26 cellular contexts compared by ENCODE assay signal in genomic region chr15:101171954-101172353, GRCh38.
DNase-seq lines count a peak whose midpoint lies in the region; ATAC-seq, FAIRE-seq and TF ChIP-seq lines count a peak whose summit lies in the region.
"Had no signal": no experiment of that assay in that cellular context is flagged by ENCODE, and none has a peak within 500 bp of the region (broad histone marks: within the 10 kb centered on the region; RNA-seq: fewer than 3 reads in every experiment).

No MANE protein-coding gene starts in this region.

- H3K9me1 ChIP-seq in keratinocyte (ENCODE audit: control insufficient read depth, extremely low read depth, insufficient read depth, low read length) = peaks cover 2% of the 10 kb centered on the region

- H2AFZ ChIP-seq in HCT116 (ENCODE audit: low read depth, low read length, poor library complexity, severe bottlenecking) = no peak overlapping the region
- no peak overlapping the region for H2AFZ ChIP-seq in SK-N-SH (ENCODE audit: low read depth)
- peak overlapping the region; percentile 25 for H2AFZ ChIP-seq in keratinocyte (ENCODE audit: control insufficient read depth, low read length)

- WGBS in SK-N-SH (ENCODE audit: low lambda C conversion rate) = 73% methylated on average over 12 of the region's 12 CpGs

- H3K4me1 ChIP-seq in A673 (ENCODE audit: insufficient read depth, low read length, poor library complexity, severe bottlenecking) = peaks cover 33% of the 10 kb centered on the region
- peaks cover 6 to 14% of the 10 kb centered on the region in 2 experiments; a peak in 3 of 4 replicates for H3K4me1 ChIP-seq in HCT116 (ENCODE audit: control insufficient read depth in 1 of 2, insufficient read depth in 2 of 2, low read length in 2 of 2)
- H3K4me1 ChIP-seq in SK-N-SH (ENCODE audit: control insufficient read depth in 1 of 2, insufficient read depth in 2 of 2, low read depth in 1 of 2, low read length in 1 of 2) = peaks cover 26 to 61% of the 10 kb centered on the region in 2 experiments; a peak in 3 of 4 replicates
- H3K4me1 ChIP-seq in keratinocyte (ENCODE audit: control insufficient read depth, extremely low read depth, insufficient read depth, low read length) = peaks cover 86% of the 10 kb centered on the region

- DNase-seq in A673 (ENCODE audit: low spot score) = peak; percentile 53
- no peak for DNase-seq in HCT116 (ENCODE audit: low read depth, low spot score)
- DNase-seq in SK-N-SH = peak; percentile 73
- DNase-seq in keratinocyte (ENCODE audit: low read depth, low spot score) = no peak
- DNase-seq in activated T-cell treated with anti-CD3 and anti-CD28 coated beads, Interleukin-2, amount 50 U/mL, for 48 hours = no peak
- DNase-seq: ACHN; activated CD4-positive, alpha-beta T cell treated with anti-CD3 and anti-CD28 coated beads for 1 hour; activated CD8-positive, alpha-beta T cell treated with anti-CD3 and anti-CD28 coated beads for 36 hours; C1 segment of cervical spinal cord; central memory CD4-positive, alpha-beta T cell; COR-L47; dermis blood vessel endothelial cell; left ventricle myocardium inferior; mesendoderm; naive thymus-derived CD4-positive, alpha-beta T cell; nucleus accumbens; T-helper 17 cell; trophoblast cell had no signal

- BruUV-seq in A673 (replicated peaks; lab: Mats Ljungman, UMichigan) = no TSS peak
- BruUV-seq in HCT116 (replicated peaks; lab: Mats Ljungman, UMichigan) = TSS peak; percentile 27

- H3F3A ChIP-seq in SK-N-SH (replicated peaks; ENCODE audit: insufficient read depth) = no peaks in the 10 kb centered on the region

- H3K4me3 ChIP-seq in A673 (ENCODE audit: low read depth, low read length, poor library complexity, severe bottlenecking) = no peak overlapping the region
- H3K4me3 ChIP-seq in HCT116 (replicated peaks in 1 of 2; ENCODE audit: low read depth in 1 of 2, low read length in 2 of 2) = no peak overlapping the region
- no peak overlapping the region for H3K4me3 ChIP-seq in SK-N-SH (ENCODE audit: low read depth in 2 of 2, low read length in 1 of 2)
- no peak overlapping the region for H3K4me3 ChIP-seq in keratinocyte (ENCODE audit: control insufficient read depth in 2 of 3, extremely low read depth in 1 of 3, insufficient read depth in 2 of 3, low read depth in 1 of 3, low read length in 3 of 3)
- H3K4me3 ChIP-seq: left ventricle myocardium inferior, SJSA1 had no signal

- H3K9ac ChIP-seq in HCT116 (ENCODE audit: low read length) (no peak overlapping the region), SK-N-SH (no peak overlapping the region), keratinocyte (ENCODE audit: control insufficient read depth, extremely low read depth, insufficient read depth, low read length) (no peak overlapping the region)
- H3K9ac ChIP-seq: KMS-11 had no signal

- H3K9me3 ChIP-seq in A673 (ENCODE audit: low read depth, low read length, poor library complexity, severe bottlenecking) = no peaks in the 10 kb centered on the region
- H3K9me3 ChIP-seq in HCT116 (ENCODE audit: control insufficient read depth in 1 of 2, insufficient read depth in 1 of 2, low read depth in 1 of 2, low read length in 2 of 2) = peaks cover 0 to 4% of the 10 kb centered on the region in 2 experiments; a peak in 1 of 4 replicates
- H3K9me3 ChIP-seq in SK-N-SH = no peaks in the 10 kb centered on the region
- no peaks in the 10 kb centered on the region for H3K9me3 ChIP-seq in keratinocyte (ENCODE audit: control insufficient read depth, low read depth, low read length)
- H3K9me3 ChIP-seq: SJSA1 had no signal

- POLR2A ChIA-PET in A673 (lab: Charles Lee; ENCODE audit: low non-redundant PET) (no interaction called here), HCT116 (lab: Charles Lee) (no interaction called here), SK-N-SH (lab: Yijun Ruan, JAX) (interaction anchor here (0.7 to 0.8 kb wide), 2 partner anchors 10 to 50 kb away, joined by 3 read pairs; no protein-coding TSS in a partner anchor)

- H4K20me1 ChIP-seq in HCT116 (ENCODE audit: insufficient read depth) (no peaks in the 10 kb centered on the region), SK-N-SH (ENCODE audit: insufficient read depth) (no peaks in the 10 kb centered on the region), keratinocyte (ENCODE audit: control insufficient read depth, extremely low read depth, insufficient read depth, low read length) (no peaks in the 10 kb centered on the region)

- RAD21 ChIA-PET in HCT116 (lab: Charles Lee; ENCODE audit: low non-redundant PET in 1 of 2, low total read pairs in 2 of 2, uncharacterized antibody in 2 of 2, unreplicated experiment in 2 of 2) = no interaction called here

- H3K36me3 ChIP-seq in A673 (ENCODE audit: insufficient read depth, low read length, poor library complexity, severe bottlenecking) = no peaks in the 10 kb centered on the region
- H3K36me3 ChIP-seq in HCT116 (ENCODE audit: control insufficient read depth in 1 of 2, insufficient read depth in 2 of 2, low read length in 2 of 2) = no peaks in the 10 kb centered on the region
- H3K36me3 ChIP-seq in SK-N-SH (replicated peaks in 1 of 2; ENCODE audit: control insufficient read depth in 1 of 2, insufficient read depth in 2 of 2, low read length in 1 of 2) = peaks cover 0 to 6% of the 10 kb centered on the region in 2 experiments
- H3K36me3 ChIP-seq in keratinocyte (ENCODE audit: control insufficient read depth in 2 of 2, extremely low read depth in 1 of 2, insufficient read depth in 2 of 2, low read length in 2 of 2) = peaks cover 0 to 3% of the 10 kb centered on the region in 2 experiments

- no peaks in the 10 kb centered on the region for H3K79me2 ChIP-seq in HCT116 (ENCODE audit: insufficient read depth, low read length)
- H3K79me2 ChIP-seq in SK-N-SH (ENCODE audit: insufficient read depth) = peaks cover 4% of the 10 kb centered on the region; the same call in 1 of the 2 replicates
- H3K79me2 ChIP-seq in keratinocyte (ENCODE audit: control insufficient read depth, insufficient read depth, low read length) = no peaks in the 10 kb centered on the region

- no peak overlapping the region for H3K4me2 ChIP-seq in HCT116 (ENCODE audit: low read length)
- H3K4me2 ChIP-seq in SK-N-SH = no peak overlapping the region
- peak overlapping the region; percentile 36 for H3K4me2 ChIP-seq in keratinocyte (ENCODE audit: control insufficient read depth, extremely low read depth, insufficient read depth, low read depth, low read length)
- H3K4me2 ChIP-seq: KMS-11 had no signal

- peak overlapping the region; percentile 81 for H3K27ac ChIP-seq in A673 (ENCODE audit: low read depth, low read length, poor library complexity, severe bottlenecking)
- no peak overlapping the region for H3K27ac ChIP-seq in HCT116 (ENCODE audit: low read depth, low read length)
- H3K27ac ChIP-seq in SK-N-SH (ENCODE audit: low read depth in 2 of 2, low read length in 1 of 2) = peak overlapping the region in 1 of 2 experiments; percentile 89; a peak in 2 of 4 replicates
- H3K27ac ChIP-seq in keratinocyte (ENCODE audit: control insufficient read depth, insufficient read depth, low read length) = peak overlapping the region; percentile 15
- H3K27ac ChIP-seq: KMS-11, SJSA1 had no signal

- TF ChIP-seq RAD21 in HCT116 (IDR thresholded peaks at IDR 0.05; ENCODE audit: low read depth) (no peak), SK-N-SH (IDR thresholded peaks at IDR 0.05; ENCODE audit: low read length) (no peak)

- H3K27me3 ChIP-seq in A673 (replicated peaks; ENCODE audit: insufficient read depth, low read depth, low read length, poor library complexity) = no peaks in the 10 kb centered on the region
- no peaks in the 10 kb centered on the region for H3K27me3 ChIP-seq in HCT116 (ENCODE audit: insufficient read depth, low read length)
- H3K27me3 ChIP-seq in SK-N-SH (ENCODE audit: insufficient read depth) = no peaks in the 10 kb centered on the region
- no peaks in the 10 kb centered on the region for H3K27me3 ChIP-seq in keratinocyte (ENCODE audit: control insufficient read depth, extremely low read depth, insufficient read depth, low read length)
- H3K27me3 ChIP-seq: SJSA1 had no signal

- no peak for FAIRE-seq in keratinocyte (lab: Jason Lieb, UNC)
- FAIRE-seq: GM18507, RCC 7860 had no signal

- ATAC-seq in HCT116 (no peak), GM18867 (IDR thresholded peaks at IDR 0.05; ENCODE audit: unreplicated experiment) (no peak), HG02970 (IDR thresholded peaks at IDR 0.05; ENCODE audit: low FRiP score, unreplicated experiment) (no peak), GM19324 (IDR thresholded peaks at IDR 0.05; ENCODE audit: low FRiP score, unreplicated experiment) (no peak)
- ATAC-seq: activated CD8-positive, alpha-beta T cell treated with anti-CD3 and anti-CD28 coated beads for 36 hours; activated naive CD4-positive, alpha-beta T cell treated with anti-CD3 and anti-CD28 coated beads, Interleukin-2, amount 50 U/mL, for 72 hours; naive thymus-derived CD4-positive, alpha-beta T cell; T-helper 17 cell had no signal

- dilution Hi-C loops in keratinocyte (cut with MboI; ENCODE audit: extremely low pct_ligation_motif_present, low sequenced_read_pairs) = no loop called here

- 0 out of 4 replicates have a peak, but pooled peaks of 1 of the 2 experiments have one; percentile 3 for TF ChIP-seq EP300 in SK-N-SH (IDR thresholded peaks at IDR 0.05; ENCODE audit: borderline replicate concordance in 1 of 2, low read depth in 1 of 2, low read length in 1 of 2)

- TF ChIP-seq CTCF in A673 (conservative IDR thresholded peaks at IDR 0.05; ENCODE audit: low read depth, low read length) (no peak), HCT116 (IDR thresholded peaks at IDR 0.05 in 2 of 3, conservative IDR thresholded peaks at IDR 0.05 in 1 of 3; ENCODE audit: borderline replicate concordance in 1 of 3, insufficient read depth in 1 of 3, low read depth in 2 of 3, low read length in 2 of 3) (no peak), SK-N-SH (IDR thresholded peaks at IDR 0.05) (no peak), keratinocyte (optimal IDR thresholded peaks at IDR 0.05 in 1 of 3, IDR thresholded peaks at IDR 0.05 in 1 of 3, conservative IDR thresholded peaks at IDR 0.05 in 1 of 3; ENCODE audit: extremely low read depth in 1 of 3, insufficient read depth in 2 of 3, low read length in 3 of 3) (no peak)

- intact Hi-C loops in A673 (cut with micrococcal nuclease; ENCODE audit: unreplicated experiment) (loop anchor here (5.0 kb wide), 1 partner anchor 45 kb away; no protein-coding TSS in a partner anchor), HCT116 (cut with micrococcal nuclease) (no loop called here)

- CTCF ChIA-PET in A673 (lab: Charles Lee) (no interaction called here), HCT116 (lab: Charles Lee) (no interaction called here), SK-N-SH (lab: Yijun Ruan, JAX) (interaction anchor here (0.8 to 1.5 kb wide), 3 partner anchors 33 to 80 kb away, joined by 3 read pairs; partner anchors contain the start of gene CHSY1)

- H3K9me2 ChIP-seq in HCT116 (ENCODE audit: insufficient read depth) = no peaks in the 10 kb centered on the region
- H3K9me2 ChIP-seq in SK-N-SH = no peaks in the 10 kb centered on the region

- TF ChIP-seq POLR2A in HCT116 (IDR thresholded peaks at IDR 0.05; ENCODE audit: borderline replicate concordance, extremely low read depth, insufficient read depth, insufficient read length) = no peak

TF ChIP-seq in HCT116, 20 proteins besides CTCF, POLR2A, EP300 and RAD21 (continues in another document):
- no peak for TF ChIP-seq SIN3A (IDR thresholded peaks at IDR 0.05; ENCODE audit: low read depth)
- TF ChIP-seq SRF (IDR thresholded peaks at IDR 0.05; ENCODE audit: low read depth) = no peak

Comparison
In these comparisons a context has a peak if more than half of its experiments do, and no peak if none do; other contexts are left out.
1. DNase-seq: peak in A673 (single experiment) and SK-N-SH (single experiment); none in HCT116 (single experiment), keratinocyte (single experiment) and activated T-cell treated with anti-CD3 and anti-CD28 coated beads, Interleukin-2, amount 50 U/mL, for 48 hours (0 of 2).